ENCODE assay signal across 8 cellular contexts in the genomic region with DNA sequence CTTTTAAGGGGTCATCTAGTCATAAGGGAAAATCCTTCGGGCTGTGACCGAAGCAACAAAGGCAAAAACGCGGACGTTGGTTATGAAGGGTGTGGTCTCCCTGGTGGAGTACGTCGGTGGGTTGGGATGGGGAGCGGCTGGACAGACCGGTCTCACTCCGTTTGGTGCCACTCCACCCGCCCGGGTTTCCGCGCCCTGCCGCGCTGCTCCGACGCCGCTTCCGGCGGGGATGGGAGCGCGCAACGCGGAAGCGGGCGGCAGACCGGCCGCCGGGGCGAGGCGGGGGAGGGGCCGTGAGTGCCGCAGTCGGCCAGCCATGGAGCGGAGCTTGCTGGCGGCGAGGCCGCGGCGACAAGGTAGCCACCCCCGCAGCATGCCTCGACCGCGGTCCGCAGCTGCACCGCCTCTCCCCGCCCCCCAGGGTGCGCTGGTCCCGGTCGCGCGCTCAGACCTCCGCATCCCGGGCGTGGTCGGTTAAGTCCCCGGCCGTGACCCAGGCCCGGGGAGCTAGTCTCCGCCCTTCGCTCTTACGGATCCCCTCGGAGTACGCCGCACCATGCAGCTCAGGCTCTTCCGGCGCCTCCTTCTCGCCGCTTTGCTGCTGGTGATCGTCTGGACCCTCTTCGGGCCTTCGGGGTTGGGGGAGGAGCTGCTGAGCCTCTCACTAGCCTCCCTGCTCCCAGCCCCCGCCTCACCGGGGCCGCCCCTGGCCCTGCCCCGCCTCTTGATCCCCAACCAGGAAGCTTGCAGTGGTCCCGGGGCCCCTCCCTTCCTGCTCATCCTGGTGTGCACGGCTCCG. TPM values are rescaled to one million over a fixed set of nuclear protein-coding genes. Genes with fewer than 3 reads are reported as not detected.
A peak's percentile ranks its signal among the peaks of the same experiment; 100 is the strongest.
DNase-seq lines count a peak whose midpoint lies in the region; ATAC-seq and TF ChIP-seq lines count a peak whose summit lies in the region.

A gene with protein sequence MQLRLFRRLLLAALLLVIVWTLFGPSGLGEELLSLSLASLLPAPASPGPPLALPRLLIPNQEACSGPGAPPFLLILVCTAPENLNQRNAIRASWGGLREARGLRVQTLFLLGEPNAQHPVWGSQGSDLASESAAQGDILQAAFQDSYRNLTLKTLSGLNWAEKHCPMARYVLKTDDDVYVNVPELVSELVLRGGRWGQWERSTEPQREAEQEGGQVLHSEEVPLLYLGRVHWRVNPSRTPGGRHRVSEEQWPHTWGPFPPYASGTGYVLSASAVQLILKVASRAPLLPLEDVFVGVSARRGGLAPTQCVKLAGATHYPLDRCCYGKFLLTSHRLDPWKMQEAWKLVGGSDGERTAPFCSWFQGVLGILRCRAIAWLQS (plus strand): TSS at position 260 of the 799 bp plus-strand sequence. CDS start 297 bp downstream, at position 557.

- no peaks in the 10 kb centered on the region for H3K4me1 ChIP-seq in BE2C
- H3K4me1 ChIP-seq in NT2/D1 (ENCODE audit: insufficient read depth, insufficient read length): peaks cover 7% of the 10 kb centered on the region

- H3K27ac ChIP-seq in epithelial cell of prostate: peak within 1 kb of the TSS; percentile 90

- H3K4me3 ChIP-seq in BE2C (ENCODE audit: low read depth, low read length) (peak within 1 kb of the TSS; percentile 61), NT2/D1 (ENCODE audit: insufficient read length, low read depth) (peak within 1 kb of the TSS; percentile 35)

- H3K27me3 ChIP-seq in BE2C: no peaks in the 10 kb centered on the region
- H3K27me3 ChIP-seq in NT2/D1 (ENCODE audit: insufficient read depth, insufficient read length): no peaks in the 10 kb centered on the region

- H3K9me3 ChIP-seq in BE2C (no peaks in the 10 kb centered on the region), NT2/D1 (ENCODE audit: insufficient read depth, low read length) (peaks cover 7% of the 10 kb centered on the region; the same call in 1 of the 2 replicates)

- TF ChIP-seq CTCF in BE2C (IDR thresholded peaks at IDR 0.05; ENCODE audit: low read depth, low read length): peak; percentile 44

- DNase-seq in BE2C: peak; percentile 87
- DNase-seq in NT2/D1 (ENCODE audit: low read depth, low spot score): no peak
- peak; percentile 74 for DNase-seq in activated T-cell treated with anti-CD3 and anti-CD28 coated beads for 24 hours (ENCODE audit: low read depth)
- DNase-seq in epithelial cell of prostate (ENCODE audit: low read depth, low spot score): peak; percentile 72
- DNase-seq in middle frontal gyrus (ENCODE audit: extremely low spot score, low spot score): peak; percentile 6
- peak; percentile 77 to 82 for DNase-seq in stimulated activated CD8-positive, alpha-beta memory T cell treated with anti-CD3 and anti-CD28 coated beads, Interleukin-7, amount 100 ng/mL, for 48 hours (ENCODE audit: extremely low read depth in 1 of 2, low read depth in 1 of 2)

- ATAC-seq in GM18873 (IDR thresholded peaks at IDR 0.05; ENCODE audit: low FRiP score, unreplicated experiment) (peak; percentile 36), HG03159 (IDR thresholded peaks at IDR 0.05; ENCODE audit: unreplicated experiment) (peak; percentile 51)

- H3K36me3 ChIP-seq in BE2C (peaks cover 78% of the 10 kb centered on the region), NT2/D1 (ENCODE audit: insufficient read depth, insufficient read length, low read length) (peaks cover 87% of the 10 kb centered on the region)

- peak within 1 kb of the TSS; percentile 81 for H3K9ac ChIP-seq in NT2/D1 (ENCODE audit: insufficient read length, low read depth)

RNA-seq across cellular contexts. Expression of the gene that starts here (rescaled TPM):
- 1.3 TPM for polyA plus RNA-seq in BE2C (2012; ENCODE audit: insufficient read depth, insufficient read length, low read depth)
